In the genomic region with DNA sequence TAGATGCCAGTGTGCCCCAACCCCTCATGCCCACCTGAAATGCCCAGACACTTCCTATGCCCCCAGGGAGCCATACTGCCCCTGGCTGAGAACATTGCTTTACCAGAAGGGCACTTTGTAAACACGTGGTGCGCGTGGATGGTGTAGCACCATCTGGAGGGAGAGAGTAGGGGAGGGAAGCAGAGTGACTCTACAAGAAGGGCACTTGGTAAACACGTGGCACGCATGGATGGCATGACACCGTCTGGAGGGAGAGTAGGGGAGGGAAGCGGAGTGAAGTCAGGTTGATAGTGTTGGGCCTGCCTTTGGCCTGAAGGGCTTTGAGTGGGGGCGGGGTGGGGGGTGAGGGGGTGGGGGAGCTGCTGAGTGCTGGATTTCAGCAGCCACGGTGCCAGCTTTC, we compare ENCODE assay signal across 27 cellular contexts.
DNase-seq lines count a peak whose midpoint lies in the region; ATAC-seq and TF ChIP-seq lines count a peak whose summit lies in the region.
"Had no signal": no experiment of that assay in that cellular context is flagged by ENCODE, and none has a peak within 500 bp of the region (broad histone marks: within the 10 kb centered on the region; RNA-seq: fewer than 3 reads in every experiment).

No MANE protein-coding gene starts in this region.

- no peak overlapping the region for H3K27ac Mint-ChIP-seq in stimulated activated effector memory CD8-positive, alpha-beta T cell treated with anti-CD3 and anti-CD28 coated beads, Interleukin-12 subunit alpha, Interleukin-12 subunit beta, amount 100 ng/mL, for 72 hours
- H3K27ac Mint-ChIP-seq: activated CD8-positive, alpha-beta T cell treated with anti-CD3 and anti-CD28 coated beads, Interleukin-2, amount 10 ng/mL, durations not matched to agents 7 days and 5 days; activated T-cell treated with anti-CD3 and anti-CD28 coated beads, Interleukin-2, amount 50 U/mL, for 24 hours; CD8-positive, alpha-beta memory T cell; IgD-negative memory B cell; neural progenitor cell; stimulated activated memory B cell treated with anti-CD40 and anti-IgM and Interleukin-4, amounts not matched to agents 10 μg/mL and 1 μg/mL and 100 μg/mL, for 72 hours had no signal

- intact Hi-C loops in left lung (cut with DNase I) = no loop called here
- intact Hi-C loops in psoas muscle (cut with DNase I) = no loop called here

- no peaks in the 10 kb centered on the region for H3K36me3 Mint-ChIP-seq in stimulated activated effector memory CD8-positive, alpha-beta T cell treated with anti-CD3 and anti-CD28 coated beads, Interleukin-12 subunit alpha, Interleukin-12 subunit beta, amount 100 ng/mL, for 72 hours
- H3K36me3 Mint-ChIP-seq: CD8-positive, alpha-beta memory T cell; IgD-negative memory B cell; neural progenitor cell; stimulated activated memory B cell treated with anti-CD40 and anti-IgM and Interleukin-4, amounts not matched to agents 10 μg/mL and 1 μg/mL and 100 μg/mL, for 72 hours had no signal

- H3K36me3 ChIP-seq in left lung (no peaks in the 10 kb centered on the region), psoas muscle (ENCODE audit: insufficient read depth in 1 of 2, low read depth in 1 of 2) (no peaks in the 10 kb centered on the region)
- H3K36me3 ChIP-seq: adrenal gland, brain microvascular endothelial cell, neural progenitor cell had no signal

- H3K27me3 ChIP-seq in left lung (no peaks in the 10 kb centered on the region), psoas muscle (ENCODE audit: insufficient read depth in 3 of 3, low read length in 2 of 3) (no peaks in the 10 kb centered on the region)
- H3K27me3 ChIP-seq: adrenal gland, brain microvascular endothelial cell, neural progenitor cell had no signal

- ATAC-seq in left lung = peak; percentile 79
- no peak for ATAC-seq in stimulated activated effector memory CD8-positive, alpha-beta T cell treated with anti-CD3 and anti-CD28 coated beads, Interleukin-12 subunit alpha, Interleukin-12 subunit beta, amount 100 ng/mL, for 72 hours
- ATAC-seq in psoas muscle = no peak
- ATAC-seq: activated CD8-positive, alpha-beta T cell treated with anti-CD3 and anti-CD28 coated beads, Interleukin-2, amount 10 ng/mL, durations not matched to agents 7 days and 5 days; stimulated activated memory B cell treated with anti-CD40 and anti-IgM and Interleukin-4, amounts not matched to agents 10 μg/mL and 1 μg/mL and 100 μg/mL, for 72 hours had no signal

- H3K27ac ChIP-seq in left lung (no peak overlapping the region), psoas muscle (no peak overlapping the region)
- H3K27ac ChIP-seq: adrenal gland, brain microvascular endothelial cell, neural progenitor cell had no signal

- H3K4me1 Mint-ChIP-seq in stimulated activated effector memory CD8-positive, alpha-beta T cell treated with anti-CD3 and anti-CD28 coated beads, Interleukin-12 subunit alpha, Interleukin-12 subunit beta, amount 100 ng/mL, for 72 hours = peaks cover 5% of the 10 kb centered on the region
- H3K4me1 Mint-ChIP-seq: CD8-positive, alpha-beta memory T cell; stimulated activated memory B cell treated with anti-CD40 and anti-IgM and Interleukin-4, amounts not matched to agents 10 μg/mL and 1 μg/mL and 100 μg/mL, for 72 hours had no signal

- 70 to 75% (median 73%) methylated on average over 9 of the region's 9 CpGs for whole genome bisulfite sequencing in psoas muscle, 3 donors

- H3K4me3 ChIP-seq in left lung (no peak overlapping the region), psoas muscle (no peak overlapping the region)
- H3K4me3 ChIP-seq: adrenal gland, neural progenitor cell had no signal

- H3K9me3 ChIP-seq in left lung (no peaks in the 10 kb centered on the region), psoas muscle (no peaks in the 10 kb centered on the region)
- H3K9me3 ChIP-seq: adrenal gland had no signal

- no peaks in the 10 kb centered on the region for H3K4me1 ChIP-seq in left lung
- H3K4me1 ChIP-seq in psoas muscle = no peaks in the 10 kb centered on the region
- H3K4me1 ChIP-seq: adrenal gland, neural progenitor cell had no signal

- H3K4me3 Mint-ChIP-seq in stimulated activated effector memory CD8-positive, alpha-beta T cell treated with anti-CD3 and anti-CD28 coated beads, Interleukin-12 subunit alpha, Interleukin-12 subunit beta, amount 100 ng/mL, for 72 hours = no peak overlapping the region
- H3K4me3 Mint-ChIP-seq: activated CD8-positive, alpha-beta T cell treated with anti-CD3 and anti-CD28 coated beads, Interleukin-2, amount 10 ng/mL, durations not matched to agents 7 days and 5 days; activated T-cell treated with anti-CD3 and anti-CD28 coated beads, Interleukin-2, amount 50 U/mL, for 24 hours; CD8-positive, alpha-beta memory T cell; H9; IgD-negative memory B cell; neural progenitor cell; stimulated activated memory B cell treated with anti-CD40 and anti-IgM and Interleukin-4, amounts not matched to agents 10 μg/mL and 1 μg/mL and 100 μg/mL, for 72 hours had no signal

- TF ChIP-seq CTCF in left lung (IDR thresholded peaks at IDR 0.05) (no peak), psoas muscle (IDR thresholded peaks at IDR 0.05) (no peak)

- peak; percentile 19 for DNase-seq in DMS153 treated with DMSO at 0.1 percent for 48 hours (lab: John Stamatoyannopoulos, UW; ENCODE audit: unreplicated experiment)
- peak; percentile 8 for DNase-seq in H4 (ENCODE audit: low spot score)
- DNase-seq in NCI-H345 (lab: John Stamatoyannopoulos, UW) = peak; percentile 65
- no peak for DNase-seq in left lung
- DNase-seq in stimulated activated effector memory CD8-positive, alpha-beta T cell treated with anti-CD3 and anti-CD28 coated beads, Interleukin-12 subunit alpha, Interleukin-12 subunit beta, amount 100 ng/mL, for 72 hours (ENCODE audit: low spot score in 2 of 2) = no peak
- no peak for DNase-seq in psoas muscle
- no peak for DNase-seq in D341Med (ENCODE audit: low spot score)
- DNase-seq: activated CD4-positive, CD25-positive, alpha-beta regulatory T cell treated with anti-CD3 and anti-CD28 coated beads, Interleukin-2, amount 50 U/mL, for 72 hours; activated CD8-positive, alpha-beta T cell treated with anti-CD3 and anti-CD28 coated beads, Interleukin-2, amount 10 ng/mL, durations not matched to agents 7 days and 5 days; activated naive CD4-positive, alpha-beta T cell; activated T-cell treated with anti-CD3 and anti-CD28 coated beads, Interleukin-2, amount 50 U/mL, for 24 hours; adrenal gland; brain microvascular endothelial cell; CD8-positive, alpha-beta memory T cell; effector CD8-positive, alpha-beta T cell; EL; erythroblast; H9; mammary epithelial cell; NCI-H146; NCI-H526 treated with DMSO at 0.1 percent for 48 hours; SIG-M5; small intestine; stimulated activated CD4-positive, alpha-beta T cell treated with anti-CD3 and anti-CD28 coated beads, Interleukin-2, amount 100 ng/mL, for 24 hours had no signal

- no peaks in the 10 kb centered on the region for H3K9me3 Mint-ChIP-seq in stimulated activated effector memory CD8-positive, alpha-beta T cell treated with anti-CD3 and anti-CD28 coated beads, Interleukin-12 subunit alpha, Interleukin-12 subunit beta, amount 100 ng/mL, for 72 hours
- H3K9me3 Mint-ChIP-seq: activated T-cell treated with anti-CD3 and anti-CD28 coated beads, Interleukin-2, amount 50 U/mL, for 24 hours; CD8-positive, alpha-beta memory T cell; H9; neural progenitor cell; stimulated activated memory B cell treated with anti-CD40 and anti-IgM and Interleukin-4, amounts not matched to agents 10 μg/mL and 1 μg/mL and 100 μg/mL, for 72 hours had no signal

Comparison
In these comparisons a context has a peak if more than half of its experiments do, and no peak if none do; other contexts are left out.
1. DNase-seq: peak in DMS153 treated with DMSO at 0.1 percent for 48 hours (single experiment), H4 (single experiment) and NCI-H345 (single experiment); none in left lung (0 of 2), stimulated activated effector memory CD8-positive, alpha-beta T cell treated with anti-CD3 and anti-CD28 coated beads, Interleukin-12 subunit alpha, Interleukin-12 subunit beta, amount 100 ng/mL, for 72 hours (0 of 2), psoas muscle (0 of 2) and D341Med (single experiment).